Comparison of ENCODE assay signal across 1 cellular context in genomic region chr17:49180303-49180702, GRCh38.
TF ChIP-seq lines count a peak whose summit lies in the region.

No MANE protein-coding gene starts in this region.

TF ChIP-seq in HepG2, 621 proteins besides CTCF, POLR2A, EP300 and RAD21 (continued from another document and continues in another):
- no peak; the same call in 1 of the 2 replicates for TF ChIP-seq SOX5 (CRISPR knock-in tag; IDR thresholded peaks at IDR 0.05; ENCODE audit: borderline replicate concordance)
- no peak for TF ChIP-seq NFIB (CRISPR knock-in tag; IDR thresholded peaks at IDR 0.05; ENCODE audit: borderline replicate concordance)
- no peak for TF ChIP-seq IKZF4 (CRISPR knock-in tag; IDR thresholded peaks at IDR 0.05; ENCODE audit: borderline replicate concordance, low read depth, not compliant biosample characterization)
- TF ChIP-seq ZNF33B (CRISPR knock-in tag; IDR thresholded peaks at IDR 0.05) = no peak
- no peak for TF ChIP-seq FOXM1 (CRISPR knock-in tag; IDR thresholded peaks at IDR 0.05)
- TF ChIP-seq ZMYM3 (CRISPR knock-in tag; IDR thresholded peaks at IDR 0.05) = no peak
- TF ChIP-seq NKX3-1 (CRISPR knock-in tag; IDR thresholded peaks at IDR 0.05) = no peak
- TF ChIP-seq MIER3 (CRISPR knock-in tag; IDR thresholded peaks at IDR 0.05; ENCODE audit: borderline replicate concordance) = no peak
- TF ChIP-seq ZNF260 (CRISPR knock-in tag; IDR thresholded peaks at IDR 0.05; ENCODE audit: borderline replicate concordance, low read depth) = no peak
- no peak for TF ChIP-seq TAF1 (CRISPR knock-in tag; IDR thresholded peaks at IDR 0.05)
- no peak for TF ChIP-seq DDIT3 (CRISPR knock-in tag; IDR thresholded peaks at IDR 0.05)
- TF ChIP-seq HOXA3 (CRISPR knock-in tag; IDR thresholded peaks at IDR 0.05) = 0 out of 2 replicates have a peak, but pooled peaks have one; percentile 16
- TF ChIP-seq ZNF576 (CRISPR knock-in tag; IDR thresholded peaks at IDR 0.05) = no peak
- TF ChIP-seq ZSCAN12 (CRISPR knock-in tag; IDR thresholded peaks at IDR 0.05) = no peak
- TF ChIP-seq ZNF501 (CRISPR knock-in tag; IDR thresholded peaks at IDR 0.05) = peak; percentile 39; the same call in 1 of the 2 replicates
- TF ChIP-seq ZXDC (CRISPR knock-in tag; IDR thresholded peaks at IDR 0.05) = no peak
- TF ChIP-seq TBX3 (IDR thresholded peaks at IDR 0.05; ENCODE audit: borderline replicate concordance) = no peak
- no peak for TF ChIP-seq ZNF850 (CRISPR knock-in tag; conservative IDR thresholded peaks at IDR 0.05)
- TF ChIP-seq ZGPAT (CRISPR knock-in tag; IDR thresholded peaks at IDR 0.05) = 0 out of 2 replicates have a peak, but pooled peaks have one; percentile 25
- TF ChIP-seq XRCC5 (optimal IDR thresholded peaks at IDR 0.05; ENCODE audit: low read length) = peak; percentile 75
- TF ChIP-seq RAD51 (IDR thresholded peaks at IDR 0.05; ENCODE audit: borderline replicate concordance) = no peak
- TF ChIP-seq ZNF780A (CRISPR knock-in tag; IDR thresholded peaks at IDR 0.05) = no peak
- no peak for TF ChIP-seq HMG20A (CRISPR knock-in tag; IDR thresholded peaks at IDR 0.05; ENCODE audit: borderline replicate concordance)
- no peak for TF ChIP-seq ZBTB44 (CRISPR knock-in tag; IDR thresholded peaks at IDR 0.05)
- TF ChIP-seq ZFP91 (CRISPR knock-in tag; IDR thresholded peaks at IDR 0.05; ENCODE audit: borderline replicate concordance) = no peak
- peak; percentile 46; the same call in 1 of the 2 replicates for TF ChIP-seq PHF21A (CRISPR knock-in tag; IDR thresholded peaks at IDR 0.05)
- TF ChIP-seq KAT7 (CRISPR knock-in tag; IDR thresholded peaks at IDR 0.05; ENCODE audit: borderline replicate concordance) = no peak
- no peak for TF ChIP-seq ZFX (CRISPR knock-in tag; IDR thresholded peaks at IDR 0.05; ENCODE audit: low read depth)
- no peak for TF ChIP-seq NCOA5 (CRISPR knock-in tag; IDR thresholded peaks at IDR 0.05)
- TF ChIP-seq ZNF775 (CRISPR knock-in tag; IDR thresholded peaks at IDR 0.05; ENCODE audit: borderline replicate concordance) = no peak
- TF ChIP-seq CHD4 (IDR thresholded peaks at IDR 0.05; ENCODE audit: borderline replicate concordance, low read length) = no peak
- no peak for TF ChIP-seq ZNF619 (CRISPR knock-in tag; IDR thresholded peaks at IDR 0.05)
- no peak for TF ChIP-seq ZNF414 (CRISPR knock-in tag; IDR thresholded peaks at IDR 0.05)
- TF ChIP-seq ZSCAN25 (CRISPR knock-in tag; IDR thresholded peaks at IDR 0.05) = no peak
- 0 out of 2 replicates have a peak, but pooled peaks have one; percentile 19 for TF ChIP-seq ZNF747 (CRISPR knock-in tag; IDR thresholded peaks at IDR 0.05; ENCODE audit: borderline replicate concordance)
- peak; percentile 48; the same call in 1 of the 2 replicates for TF ChIP-seq ZMYM4 (CRISPR knock-in tag; IDR thresholded peaks at IDR 0.05)
- no peak for TF ChIP-seq ZNF350 (CRISPR knock-in tag; IDR thresholded peaks at IDR 0.05; ENCODE audit: borderline replicate concordance, low read depth)
- TF ChIP-seq ZNF124 (CRISPR knock-in tag; IDR thresholded peaks at IDR 0.05) = no peak
- no peak for TF ChIP-seq ZBTB46 (CRISPR knock-in tag; IDR thresholded peaks at IDR 0.05; ENCODE audit: borderline replicate concordance)
- no peak for TF ChIP-seq RFX3 (CRISPR knock-in tag; IDR thresholded peaks at IDR 0.05)
- 0 out of 2 replicates have a peak, but pooled peaks have one; percentile 21 for TF ChIP-seq RFXAP (CRISPR knock-in tag; IDR thresholded peaks at IDR 0.05; ENCODE audit: borderline replicate concordance)
- no peak for TF ChIP-seq ZNF354B (CRISPR knock-in tag; IDR thresholded peaks at IDR 0.05)
- no peak for TF ChIP-seq MED1 (CRISPR knock-in tag; IDR thresholded peaks at IDR 0.05)
- TF ChIP-seq U2AF1 (optimal IDR thresholded peaks at IDR 0.05; ENCODE audit: low read depth, low read length) = no peak
- no peak for TF ChIP-seq THAP11 (CRISPR knock-in tag; IDR thresholded peaks at IDR 0.05)
- peak; percentile 49; the same call in 1 of the 2 replicates for TF ChIP-seq ZBTB7B (CRISPR knock-in tag; IDR thresholded peaks at IDR 0.05)
- no peak for TF ChIP-seq ZNF281 (CRISPR knock-in tag; IDR thresholded peaks at IDR 0.05; ENCODE audit: borderline replicate concordance)
- no peak for TF ChIP-seq MTERF4 (CRISPR knock-in tag; IDR thresholded peaks at IDR 0.05)
- TF ChIP-seq ELF1 (CRISPR knock-in tag; IDR thresholded peaks at IDR 0.05) = no peak
- TF ChIP-seq NBN (conservative IDR thresholded peaks at IDR 0.05) = no peak
- no peak for TF ChIP-seq KLF11 (CRISPR knock-in tag; IDR thresholded peaks at IDR 0.05)
- TF ChIP-seq KDM4B (CRISPR knock-in tag; IDR thresholded peaks at IDR 0.05) = no peak
- no peak for TF ChIP-seq ZNF800 (CRISPR knock-in tag; IDR thresholded peaks at IDR 0.05)
- TF ChIP-seq ZFP36L2 (CRISPR knock-in tag; IDR thresholded peaks at IDR 0.05) = no peak
- TF ChIP-seq ZKSCAN1 (IDR thresholded peaks at IDR 0.05; ENCODE audit: low read length) = no peak
- 0 out of 2 replicates have a peak, but pooled peaks have one; percentile 23 for TF ChIP-seq ELF3 (CRISPR knock-in tag; IDR thresholded peaks at IDR 0.05)
